Comparison of ENCODE assay signal across 9 cellular contexts in genomic region chr10:100327007-100327700, GRCh38. TPM values are rescaled to one million over a fixed set of nuclear protein-coding genes. Genes with fewer than 3 reads are reported as not detected.
DNase-seq lines count a peak whose midpoint lies in the region; ATAC-seq, FAIRE-seq and TF ChIP-seq lines count a peak whose summit lies in the region.
"Had no signal": no experiment of that assay in that cellular context is flagged by ENCODE, and none has a peak within 500 bp of the region (broad histone marks: within the 10 kb centered on the region; RNA-seq: fewer than 3 reads in every experiment).

No MANE protein-coding gene starts in this region.

- H3K4me1 ChIP-seq in neutrophil (ENCODE audit: control insufficient read depth in 1 of 2, insufficient read depth in 1 of 2, low read depth in 1 of 2, low read length in 1 of 2) (peaks cover 28 to 29% of the 10 kb centered on the region in 2 experiments), sigmoid colon (peaks cover 0 to 9% (median 6%) of the 10 kb centered on the region in 4 donors)

- H3K9me3 ChIP-seq in neutrophil (no peaks in the 10 kb centered on the region), sigmoid colon (no peaks in the 10 kb centered on the region)

- intact Hi-C loops in sigmoid colon (cut with DNase I): no loop called here

- TF ChIP-seq POLR2A in sigmoid colon (IDR thresholded peaks at IDR 0.05): no peak

- DNase-seq in GM20000 (ENCODE audit: low spot score): peak; percentile 85
- peak; percentile 37 for DNase-seq in UCSD-AML1 (lab: John Stamatoyannopoulos, UW; ENCODE audit: unreplicated experiment)
- DNase-seq in NCI-H187 (lab: John Stamatoyannopoulos, UW): no peak
- no peak for DNase-seq in D721Med (ENCODE audit: insufficient read length, low spot score)
- no peak for DNase-seq in sigmoid colon

- H3K4me3 ChIP-seq in neutrophil (ENCODE audit: low read depth in 1 of 2, low read length in 1 of 2) (peak overlapping the region; percentile 13), sigmoid colon (no peak overlapping the region)

- TF ChIP-seq CTCF in GM20000 (IDR thresholded peaks at IDR 0.05; ENCODE audit: extremely low read depth, missing control alignments) (no peak), neutrophil (IDR thresholded peaks at IDR 0.05) (peak; percentile 18), D721Med (IDR thresholded peaks at IDR 0.05; ENCODE audit: insufficient read depth, missing control alignments) (no peak), sigmoid colon (IDR thresholded peaks at IDR 0.05) (no peak)

- H3K36me3 ChIP-seq in neutrophil (no peaks in the 10 kb centered on the region), sigmoid colon (no peaks in the 10 kb centered on the region)

- WGBS in sigmoid colon, 2 donors: 47 to 52% methylated on average over 8 of the region's 8 CpGs

- H3K27me3 ChIP-seq in neutrophil (no peaks in the 10 kb centered on the region), sigmoid colon (peaks cover 0 to 34% (median 10%) of the 10 kb centered on the region in 3 donors)

- ATAC-seq in GM18499 (IDR thresholded peaks at IDR 0.05; ENCODE audit: insufficient read depth, unreplicated experiment) (peak; percentile 94), HG03457 (IDR thresholded peaks at IDR 0.05; ENCODE audit: unreplicated experiment) (peak; percentile 94)

- H3K27ac ChIP-seq in neutrophil (peak overlapping the region; percentile 93), sigmoid colon (no peak overlapping the region)

- no peak for TF ChIP-seq EP300 in sigmoid colon (IDR thresholded peaks at IDR 0.05)

- FAIRE-seq in D721Med (lab: Jason Lieb, UNC): no peak
- FAIRE-seq: endothelial cell of umbilical vein had no signal

RNA-seq across cellular contexts. Expression of gene PKD2L1, which starts 2.9 kb away (rescaled TPM):
- not detected for total RNA-seq in sigmoid colon
- 1 to 10 TPM in 1 of 3 donors, under 1 TPM in 2; 0.31 to 4.2 (median 0.60) TPM for polyA plus RNA-seq in sigmoid colon
- total RNA-seq: endothelial cell of umbilical vein had no signal
- polyA plus RNA-seq: endothelial cell of umbilical vein had no signal

RNA-seq across cellular contexts. Expression of gene SCD, which starts 19.9 kb away (rescaled TPM):
- total RNA-seq in sigmoid colon: 10 to 100 TPM in 3 of 4 donors, 1 to 10 TPM in 1; 4.8 to 28.5 (median 12.5) TPM
- 100 to 1,000 TPM in 1 of 3 donors, 10 to 100 TPM in 1, 1 to 10 TPM in 1; 4.2 to 199 (median 15.7) TPM for polyA plus RNA-seq in sigmoid colon

RNA-seq across cellular contexts. Expression of gene BLOC1S2, which starts 40.7 kb away (rescaled TPM):
- 10 to 100 TPM; 12.1 to 23.9 (median 18.3) TPM for total RNA-seq in sigmoid colon
- polyA plus RNA-seq in sigmoid colon: 10 to 100 TPM; 36.6 to 55.0 (median 51.1) TPM

RNA-seq across cellular contexts. Expression of gene CWF19L1, which starts 59.7 kb away (rescaled TPM):
- total RNA-seq in sigmoid colon: 10 to 100 TPM; 13.8 to 17.1 (median 16.1) TPM
- polyA plus RNA-seq in sigmoid colon: 10 to 100 TPM; 13.8 to 23.4 (median 13.9) TPM

Comparison
In these comparisons a context has a peak if more than half of its experiments do, and no peak if none do; other contexts are left out.
1. DNase-seq: peak in GM20000 (single experiment) and UCSD-AML1 (single experiment); none in NCI-H187 (0 of 2), D721Med (single experiment) and sigmoid colon (single experiment).
2. H3K4me3 ChIP-seq: peak in neutrophil (2 of 2); none in sigmoid colon (0 of 4).